22 cellular contexts compared by ENCODE assay signal in the genomic region with DNA sequence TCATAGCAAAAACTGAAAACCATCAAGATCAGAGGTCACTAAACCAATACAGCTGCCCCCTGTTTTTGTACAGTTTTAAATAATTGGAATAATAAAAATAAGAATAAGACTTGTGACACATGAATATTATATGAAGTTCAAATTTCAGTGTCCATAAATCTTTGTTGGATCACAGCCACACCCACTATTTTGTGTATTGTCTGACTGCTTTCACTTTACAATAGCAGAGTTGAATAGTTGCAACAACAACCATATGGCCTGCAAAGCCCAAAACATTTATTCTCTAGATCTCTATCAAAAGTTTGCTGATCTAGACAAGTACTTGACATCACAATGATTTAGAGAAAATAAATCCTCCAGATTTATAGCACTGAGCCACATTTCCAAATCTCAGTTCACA.
"Had no signal": no experiment of that assay in that cellular context is flagged by ENCODE, and none has a peak within 500 bp of the region (broad histone marks: within the 10 kb centered on the region; RNA-seq: fewer than 3 reads in every experiment).

No MANE protein-coding gene starts in this region.

- H3K4me3 ChIP-seq: esophagus squamous epithelium, gastroesophageal sphincter, heart left ventricle, hepatocyte, left lung, lower lobe of right lung had no signal

- H3K4me1 ChIP-seq: esophagus squamous epithelium, foreskin keratinocyte, gastroesophageal sphincter, heart left ventricle, left lung, lower lobe of right lung had no signal

- H2AFZ ChIP-seq: hepatocyte had no signal

- H3K79me2 ChIP-seq: hepatocyte had no signal

- ATAC-seq: effector memory CD8-positive, alpha-beta T cell; esophagus mucosa; foreskin keratinocyte; gastroesophageal sphincter; heart left ventricle; left lung; left ventricle myocardium superior; lower lobe of right lung had no signal

- H3K4me2 ChIP-seq: hepatocyte had no signal

- H3K27ac ChIP-seq: epithelial cell of prostate, esophagus squamous epithelium, foreskin keratinocyte, gastroesophageal sphincter, heart left ventricle, hepatocyte, left lung, lower lobe of right lung had no signal

- H3K36me3 ChIP-seq: left lung, lower lobe of right lung had no signal

- H3K27me3 ChIP-seq: esophagus squamous epithelium, foreskin keratinocyte, gastroesophageal sphincter, heart left ventricle, hepatocyte, left lung had no signal

- H3K9me3 ChIP-seq: esophagus squamous epithelium, gastroesophageal sphincter, heart left ventricle, left lung, lower lobe of right lung had no signal

- DNase-seq: cortex of kidney; effector CD8-positive, alpha-beta T cell; effector memory CD8-positive, alpha-beta T cell; endodermal cell; erythroblast; esophagus squamous epithelium; foreskin keratinocyte; heart left ventricle; hypothalamus; immature natural killer cell; islet precursor cell; kidney; kidney glomerular epithelial cell; left lung; left ventricle myocardium superior; lower lobe of right lung; mesendoderm; midbrain had no signal
